ENCODE assay signal across 20 cellular contexts in the genomic region with DNA sequence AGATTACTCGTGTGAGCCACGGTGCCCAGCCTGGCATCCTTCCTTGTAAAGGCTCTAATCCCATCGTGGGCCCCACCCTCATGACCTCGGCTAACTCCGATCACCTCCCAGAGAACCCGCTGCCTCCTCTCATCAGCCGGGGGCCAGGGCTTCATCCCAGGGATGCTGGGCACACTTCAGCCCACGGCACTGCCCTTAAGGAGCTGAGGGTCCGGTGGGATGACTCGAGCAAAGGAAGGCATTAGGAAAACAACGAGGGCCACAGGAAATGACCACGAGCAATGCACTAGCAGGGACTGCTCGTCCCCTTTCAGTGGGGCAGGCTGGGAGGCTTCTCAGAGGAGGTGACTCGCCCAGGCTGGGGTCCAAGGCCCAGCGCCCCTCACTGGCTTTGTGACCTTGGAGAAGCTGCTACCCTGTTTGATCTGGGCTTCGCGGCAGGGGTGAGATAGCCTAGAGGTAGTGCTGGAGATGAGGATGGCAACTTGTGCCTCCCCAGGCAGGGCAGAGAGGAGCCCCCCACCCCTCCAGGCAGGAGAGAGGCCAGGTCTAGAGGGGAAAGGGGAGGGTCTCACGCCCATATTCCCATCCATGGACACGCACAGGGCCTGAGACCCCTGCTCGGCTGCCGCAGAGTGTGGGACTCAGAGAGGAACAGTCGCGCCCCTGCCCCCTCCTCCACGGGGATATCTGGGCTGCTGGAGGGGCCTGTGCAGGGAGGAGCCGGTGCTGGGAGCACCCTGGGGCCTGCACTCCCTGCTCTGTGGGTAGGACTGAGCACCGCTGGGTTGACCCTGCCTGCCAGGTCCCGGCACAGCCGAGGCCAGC. TPM values are rescaled to one million over a fixed set of nuclear protein-coding genes. Genes with fewer than 3 reads are reported as not detected.
DNase-seq lines count a peak whose midpoint lies in the region; ATAC-seq, FAIRE-seq and TF ChIP-seq lines count a peak whose summit lies in the region.
"Had no signal": no experiment of that assay in that cellular context is flagged by ENCODE, and none has a peak within 500 bp of the region (broad histone marks: within the 10 kb centered on the region; RNA-seq: fewer than 3 reads in every experiment).

No MANE protein-coding gene starts in this region.

- peak overlapping the region; percentile 32; the same call in 1 of the 2 replicates for H3K18ac ChIP-seq in H1 (ENCODE audit: extremely low read depth, low read length)

- H3K27ac ChIP-seq in H1 (ENCODE audit: low read depth, low read length) (no peak overlapping the region), osteoblast (ENCODE audit: low read depth, low read length) (no peak overlapping the region)
- H3K27ac ChIP-seq: ascending aorta, gastrocnemius medialis, SJSA1, thoracic aorta had no signal

- H2BK120ac ChIP-seq in H1 (replicated peaks; ENCODE audit: low read depth, low read length) = no peak overlapping the region

- no peak overlapping the region for H3K9ac ChIP-seq in H1 (replicated peaks in 1 of 4; ENCODE audit: extremely low read depth in 1 of 4, low read depth in 3 of 4, low read length in 3 of 4)

- FAIRE-seq in HTR-8/SVneo (lab: Jason Lieb, UNC) (peak; percentile 20), H1 (lab: Jason Lieb, UNC) (no peak), RCC 7860 (lab: Jason Lieb, UNC) (no peak)

- H2BK20ac ChIP-seq in H1 (ENCODE audit: low read length) = no peak overlapping the region

- TF ChIP-seq CTCF in H1 (IDR thresholded peaks at IDR 0.05; ENCODE audit: control extremely low read depth in 1 of 3, insufficient read depth in 1 of 3, low read depth in 1 of 3, low read length in 3 of 3) = no peak
- TF ChIP-seq CTCF in osteoblast (IDR thresholded peaks at IDR 0.05; ENCODE audit: extremely low read depth, low read depth, low read length) = no peak

- H3K27me3 ChIP-seq in H1 (replicated peaks in 1 of 4; ENCODE audit: control insufficient read depth in 3 of 4, extremely low read depth in 1 of 4, insufficient read depth in 3 of 4, low read length in 3 of 4) (peaks cover 0 to 2% (median 0%) of the 10 kb centered on the region in 4 experiments; a peak in 1 of 7 replicates), osteoblast (ENCODE audit: insufficient read depth, low read length) (no peaks in the 10 kb centered on the region)
- H3K27me3 ChIP-seq: ascending aorta had no signal

- no peak overlapping the region for H3K14ac ChIP-seq in H1 (ENCODE audit: insufficient read length)

- POLR2A ChIA-PET in H1 (lab: Charles Lee; ENCODE audit: partially characterized antibody) = no interaction called here

- ATAC-seq in GM18498 (IDR thresholded peaks at IDR 0.05; ENCODE audit: unreplicated experiment) (no peak), GM18858 (IDR thresholded peaks at IDR 0.05; ENCODE audit: unreplicated experiment) (no peak)
- ATAC-seq: activated T-helper 17 cell treated with anti-CD3 and anti-CD28 coated beads, Interleukin-2, amount 50 U/mL, for 72 hours; gastrocnemius medialis; HCT116 had no signal

- no peak overlapping the region for H4K5ac ChIP-seq in H1 (ENCODE audit: insufficient read length, low read depth, low read length)

- H2BK12ac ChIP-seq in H1 (ENCODE audit: low read depth, low read length) = 0 out of 2 replicates have a peak overlapping the region, but pooled peaks have one; percentile 84

- H3K9me3 ChIP-seq in H1 (ENCODE audit: insufficient read depth in 2 of 2, low read depth in 1 of 2, low read length in 1 of 2) (no peaks in the 10 kb centered on the region), osteoblast (ENCODE audit: low read depth, low read length) (no peaks in the 10 kb centered on the region)
- H3K9me3 ChIP-seq: gastrocnemius medialis, SJSA1 had no signal

- 0 out of 2 replicates have a peak overlapping the region, but pooled peaks have one; percentile 16 for H2BK15ac ChIP-seq in H1 (ENCODE audit: low read length)

- no peak overlapping the region; the same call in 1 of the 2 replicates for H4K8ac ChIP-seq in H1 (ENCODE audit: extremely low read depth, insufficient read depth, low read length)

- 88% methylated on average over 27 of the region's 28 CpGs; no CpG with 5 or more reads in 1 of the 2 experiments for WGBS in H1 (ENCODE audit: extremely low coverage in 1 of 2, insufficient coverage in 1 of 2, insufficient read length in 1 of 2, insufficient replicate concordance in 2 of 2, low coverage in 1 of 2, low lambda C conversion rate in 2 of 2, missing lambda C conversion rate in 1 of 2), 2 experiments

- H3K79me2 ChIP-seq in H1 (ENCODE audit: control insufficient read depth in 1 of 2, insufficient read depth in 2 of 2, low read length in 2 of 2) (no peaks in the 10 kb centered on the region), osteoblast (ENCODE audit: insufficient read depth, low read length) (peaks cover 3% of the 10 kb centered on the region)

- no peak for TF ChIP-seq POLR2A in H1 (IDR thresholded peaks at IDR 0.05; ENCODE audit: control extremely low read depth in 1 of 2, low read depth in 2 of 2, low read length in 2 of 2)

- H2BK5ac ChIP-seq in H1 (ENCODE audit: low read depth, low read length) = 0 out of 2 replicates have a peak overlapping the region, but pooled peaks have one; percentile 6

- H3K4ac ChIP-seq in H1 (replicated peaks; ENCODE audit: insufficient read length, low read depth, low read length) = no peak overlapping the region

- no peak overlapping the region for H3K56ac ChIP-seq in H1 (replicated peaks; ENCODE audit: insufficient read length, low read depth, low read length)

- H3K4me2 ChIP-seq in H1 (ENCODE audit: insufficient read depth in 1 of 2, low read depth in 2 of 2, low read length in 2 of 2) = no peak overlapping the region
- no peak overlapping the region for H3K4me2 ChIP-seq in osteoblast (ENCODE audit: insufficient read depth, low read length)

- H4K20me1 ChIP-seq in H1 (replicated peaks in 1 of 2; ENCODE audit: control insufficient read depth in 1 of 2, insufficient read depth in 2 of 2, low read length in 2 of 2) (peaks cover 0 to 6% of the 10 kb centered on the region in 2 experiments), osteoblast (ENCODE audit: insufficient read depth, low read length) (no peaks in the 10 kb centered on the region)

- peak; percentile 6 for DNase-seq in Daoy (ENCODE audit: low read depth)
- no peak for DNase-seq in HTR-8/SVneo (ENCODE audit: insufficient read length, low spot score)
- DNase-seq in H1 (ENCODE audit: low read depth in 1 of 2, low spot score in 2 of 2) = peak in 1 of 2 experiments; percentile 45
- DNase-seq in osteoblast (ENCODE audit: insufficient read length, low spot score, missing footprints) = peak; percentile 4
- DNase-seq in NCI-H748 (lab: John Stamatoyannopoulos, UW; ENCODE audit: unreplicated experiment) = no peak
- DNase-seq in RCC 7860 (ENCODE audit: low spot score) = no peak
- DNase-seq: activated CD4-positive, alpha-beta T cell treated with anti-CD3 and anti-CD28 coated beads, Interleukin-2, amount 50 U/mL, for 4 hours; AML-193; GDM1; NCI-H345; stimulated activated CD4-positive, alpha-beta T cell treated with anti-CD3 and anti-CD28 coated beads, Interleukin-4, amount 100 ng/mL, for 1 hour had no signal

- CTCF ChIA-PET in H1 (lab: Charles Lee; ENCODE audit: partially characterized antibody) = no interaction called here

- H3K36me3 ChIP-seq in H1 (ENCODE audit: control insufficient read depth in 2 of 4, insufficient read depth in 4 of 4, low read length in 3 of 4) = no peaks in the 10 kb centered on the region
- H3K36me3 ChIP-seq in osteoblast (ENCODE audit: insufficient read depth, low read length) = no peaks in the 10 kb centered on the region
- H3K36me3 ChIP-seq: ascending aorta, gastrocnemius medialis, SJSA1, thoracic aorta had no signal

- H3K4me1 ChIP-seq in H1 (replicated peaks in 1 of 4; ENCODE audit: control insufficient read depth in 3 of 4, insufficient read depth in 4 of 4, low read length in 3 of 4) = peaks cover 2 to 14% (median 11%) of the 10 kb centered on the region in 4 experiments
- no peaks in the 10 kb centered on the region for H3K4me1 ChIP-seq in osteoblast (ENCODE audit: insufficient read depth, low read length)
- H3K4me1 ChIP-seq: ascending aorta, Caco-2, SJSA1 had no signal

- TF ChIP-seq EP300 in H1 (IDR thresholded peaks at IDR 0.05; ENCODE audit: borderline replicate concordance in 1 of 2, low read depth in 2 of 2, low read length in 2 of 2) = no peak

- TF ChIP-seq RAD21 in H1 (IDR thresholded peaks at IDR 0.05 in 1 of 2, conservative IDR thresholded peaks at IDR 0.05 in 1 of 2; ENCODE audit: low read depth in 2 of 2, low read length in 2 of 2) = no peak

- H3K23ac ChIP-seq in H1 (ENCODE audit: insufficient read length) = no peak overlapping the region

- no peaks in the 10 kb centered on the region for H3K23me2 ChIP-seq in H1 (ENCODE audit: low read depth, low read length)

- H3K4me3 ChIP-seq in H1 (ENCODE audit: extremely low read depth in 1 of 4, insufficient read depth in 2 of 4, low read depth in 3 of 4, low read length in 4 of 4) (no peak overlapping the region), osteoblast (ENCODE audit: insufficient read depth, low read length) (no peak overlapping the region)
- H3K4me3 ChIP-seq: ascending aorta, gastrocnemius medialis, SJSA1, thoracic aorta had no signal

- no peaks in the 10 kb centered on the region for H3K79me1 ChIP-seq in H1 (ENCODE audit: low read depth, low read length)

- peak overlapping the region; percentile 32 for H4K91ac ChIP-seq in H1 (replicated peaks; ENCODE audit: insufficient read length, low read length)

- no peak overlapping the region for H2AK5ac ChIP-seq in H1 (ENCODE audit: low read depth, low read length)

- H2AFZ ChIP-seq in H1 (ENCODE audit: low read length) (no peak overlapping the region), osteoblast (ENCODE audit: low read length) (no peak overlapping the region)

TF ChIP-seq in H1, 55 proteins besides CTCF, POLR2A, EP300 and RAD21:
- TF ChIP-seq TAF1 (IDR thresholded peaks at IDR 0.05; ENCODE audit: low read depth, low read length) = no peak
- TF ChIP-seq CHD1 (IDR thresholded peaks at IDR 0.05; ENCODE audit: low read depth, low read length) = no peak
- no peak for TF ChIP-seq NRF1 (IDR thresholded peaks at IDR 0.05; ENCODE audit: low read depth, low read length)
- TF ChIP-seq SP4 (IDR thresholded peaks at IDR 0.05; ENCODE audit: low read length) = no peak
- TF ChIP-seq SIN3A (conservative IDR thresholded peaks at IDR 0.05 in 1 of 2, IDR thresholded peaks at IDR 0.05 in 1 of 2; ENCODE audit: low read depth in 1 of 2, low read length in 2 of 2) = no peak
- TF ChIP-seq TAF7 (optimal IDR thresholded peaks at IDR 0.05; ENCODE audit: borderline replicate concordance, low read depth, low read length) = no peak

RNA-seq across cellular contexts. Expression of a gene that starts 26.8 kb away (rescaled TPM):
- 0.15 and 1.1 TPM in 2 replicates for total RNA-seq in Daoy (2014; rRNA removed; shearing (Covaris generic))
- 2.0 and 2.1 TPM in 2 replicates for total RNA-seq in H1 (2021; fragmentation: NEBNext Ultra II Directional; extraction: Animal tissue kit (Norgen Biotek cat#: 25700))
- 4.5 and 4.8 TPM in 2 replicates for polyA plus RNA-seq in H1 (2011; rRNA removed)
- polyA plus RNA-seq in H1 (2011; cell fraction: cytosol; rRNA removed) = 3.6 TPM
- 2.8 TPM for polyA plus RNA-seq in H1 (2011; cell fraction: nucleus; rRNA removed)
- polyA plus RNA-seq in H1 (2012, experiment 1 of 2) = 1.5 to 4.4 TPM (median 3.3 TPM) in 4 replicates
- polyA plus RNA-seq in H1 (2012, experiment 2 of 2) = 2.0 TPM
- 3.3 TPM for polyA plus RNA-seq in H1 (2013, experiment 1 of 2)
- polyA plus RNA-seq in H1 (2013, experiment 2 of 2) = 3.5 TPM
- polyA minus RNA-seq in H1 (2011; rRNA and poly(A)+ RNA removed) = 1.8 and 2.7 TPM in 2 replicates
- polyA minus RNA-seq in H1 (2011; cell fraction: cytosol; rRNA and poly(A)+ RNA removed) = 3.5 TPM
- 1.5 TPM for polyA minus RNA-seq in H1 (2011; cell fraction: nucleus; rRNA and poly(A)+ RNA removed)
- 12.7 and 14.1 TPM in 2 replicates for total RNA-seq in osteoblast
- total RNA-seq: SJSA1 had no signal

Comparison
In these comparisons a context has a peak if more than half of its experiments do, and no peak if none do; other contexts are left out.
1. DNase-seq: peak in Daoy (single experiment) and osteoblast (single experiment); none in HTR-8/SVneo (single experiment), NCI-H748 (single experiment) and RCC 7860 (single experiment).